8 cellular contexts compared by ENCODE assay signal in genomic region chr1:151165738-151166505, GRCh38. TPM values are rescaled to one million over a fixed set of nuclear protein-coding genes. Genes with fewer than 3 reads are reported as not detected.
A peak's percentile ranks its signal among the peaks of the same experiment; 100 is the strongest.
DNase-seq lines count a peak whose midpoint lies in the region; TF ChIP-seq lines count a peak whose summit lies in the region.

Gene LYSMD1, minus strand, starts transcription at chr1:151165902. Its CDS starts 644 bp downstream, at chr1:151165258.
A gene with protein sequence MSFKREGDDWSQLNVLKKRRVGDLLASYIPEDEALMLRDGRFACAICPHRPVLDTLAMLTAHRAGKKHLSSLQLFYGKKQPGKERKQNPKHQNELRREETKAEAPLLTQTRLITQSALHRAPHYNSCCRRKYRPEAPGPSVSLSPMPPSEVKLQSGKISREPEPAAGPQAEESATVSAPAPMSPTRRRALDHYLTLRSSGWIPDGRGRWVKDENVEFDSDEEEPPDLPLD (plus strand): TSS chr1:151166144. CDS start chr1:151166153, 9 bp downstream.

- peaks cover 36% of the 10 kb centered on the region in 2 experiments for H3K4me1 ChIP-seq in neutrophil (ENCODE audit: control insufficient read depth in 1 of 2, insufficient read depth in 1 of 2, low read depth in 1 of 2, low read length in 1 of 2)

- peak; percentile 68 for TF ChIP-seq POLR2A in NB4 (IDR thresholded peaks at IDR 0.05; ENCODE audit: extremely low read depth, insufficient read length)

- H3K27me3 Mint-ChIP-seq in HFFc6 (ENCODE audit: insufficient read depth), result peaks cover 3% of the 10 kb centered on the region

- H3K27ac ChIP-seq in neutrophil, result peak within 1 kb of the TSS; percentile 88

- DNase-seq in GM04504 (ENCODE audit: low read depth), result peak; percentile 99
- DNase-seq in HFFc6, result peak; percentile 99
- peak; percentile 99 for DNase-seq in NB4 (ENCODE audit: low read depth)
- peak; percentile 100 for DNase-seq in SK-N-DZ (ENCODE audit: low spot score)
- DNase-seq in activated naive CD4-positive, alpha-beta T cell treated with anti-CD3 and anti-CD28 coated beads, Interleukin-2, amount 50 U/mL, for 16 hours, result peak; percentile 95
- DNase-seq in germinal center (ENCODE audit: low spot score), result peak; percentile 94

- H3K9me3 Mint-ChIP-seq in HFFc6, result no peaks in the 10 kb centered on the region

- H3K4me1 Mint-ChIP-seq in HFFc6 (ENCODE audit: low read depth), result peaks cover 24% of the 10 kb centered on the region

- no peaks in the 10 kb centered on the region for H3K27me3 ChIP-seq in neutrophil

- H3K4me3 ChIP-seq in NB4 (ENCODE audit: low read depth, low read length) (peak within 1 kb of the TSS; percentile 100), neutrophil (ENCODE audit: low read depth in 1 of 2, low read length in 1 of 2) (peak within 1 kb of the TSS; percentile 84 to 89)

- peak within 1 kb of the TSS; percentile 98 for H3K27ac Mint-ChIP-seq in HFFc6

- peak within 1 kb of the TSS; percentile 100 for H3K4me3 Mint-ChIP-seq in HFFc6

- H3K9me3 ChIP-seq in neutrophil, result no peaks in the 10 kb centered on the region

- H3K36me3 ChIP-seq in neutrophil, result peaks cover 84% of the 10 kb centered on the region

- TF ChIP-seq CTCF in HFFc6 (IDR thresholded peaks at IDR 0.05) (no peak; the same call in 1 of the 2 replicates), NB4 (IDR thresholded peaks at IDR 0.05; ENCODE audit: low read depth, low read length) (no peak), neutrophil (IDR thresholded peaks at IDR 0.05) (peak; percentile 81), subcutaneous adipose tissue (IDR thresholded peaks at IDR 0.05; ENCODE audit: low read depth) (no peak)

- peaks cover 18% of the 10 kb centered on the region for H3K36me3 Mint-ChIP-seq in HFFc6 (ENCODE audit: low read depth)

RNA-seq across cellular contexts. Expression of gene LYSMD1, which starts in this region (rescaled TPM):
- 1 to 10 TPM; 5.0 to 6.6 (median 6.0) TPM for total RNA-seq in HFFc6 (2021; fragmentation: NEBNext Ultra II Directional; extraction: Animal tissue kit (Norgen Biotek cat#: 25700))
- 27.1 and 29.7 TPM in 2 replicates for polyA plus RNA-seq in SK-N-DZ (2014; cell fraction: cytosol; rRNA removed)
- polyA plus RNA-seq in SK-N-DZ (2014; cell fraction: nucleus; rRNA removed), result 13.9 and 14.9 TPM in 2 replicates
- total RNA-seq in subcutaneous adipose tissue, result 10 to 100 TPM; 10.1 to 15.0 (median 10.9) TPM

RNA-seq across cellular contexts. Expression of the second gene that starts in this region (rescaled TPM):
- total RNA-seq in HFFc6 (2021; fragmentation: NEBNext Ultra II Directional; extraction: Animal tissue kit (Norgen Biotek cat#: 25700)), result 10 to 100 TPM; 38.4 to 45.7 (median 41.5) TPM
- 81.2 and 83.8 TPM in 2 replicates for polyA plus RNA-seq in SK-N-DZ (2014; cell fraction: cytosol; rRNA removed)
- 68.8 and 92.1 TPM in 2 replicates for polyA plus RNA-seq in SK-N-DZ (2014; cell fraction: nucleus; rRNA removed)
- total RNA-seq in subcutaneous adipose tissue, result 10 to 100 TPM; 20.3 to 34.6 (median 25.8) TPM

Comparison
In these comparisons a context has a peak if more than half of its experiments do, and no peak if none do; other contexts are left out.
1. Peak in every context shown above with its lines: DNase-seq, H3K4me3 ChIP-seq and H3K27ac ChIP-seq.